1 cellular context compared by ENCODE assay signal in genomic region chr15:75868019-75868418, GRCh38.
TF ChIP-seq lines count a peak whose summit lies in the region.

No MANE protein-coding gene starts in this region.

TF ChIP-seq in GM12878, 131 proteins besides CTCF, POLR2A, EP300 and RAD21:
- TF ChIP-seq RBBP5 (conservative IDR thresholded peaks at IDR 0.05) (no peak), RCOR1 (conservative IDR thresholded peaks at IDR 0.05; ENCODE audit: low read depth, low read length) (no peak), RUNX3 (IDR thresholded peaks at IDR 0.05; ENCODE audit: low read length) (peak; percentile 24; the same call in 1 of the 2 replicates), HCFC1 (IDR thresholded peaks at IDR 0.05; ENCODE audit: low read length) (no peak), NFIC (IDR thresholded peaks at IDR 0.05; ENCODE audit: low read depth, low read length) (0 out of 2 replicates have a peak, but pooled peaks have one; percentile 14), ZNF217 (IDR thresholded peaks at IDR 0.05) (no peak), STAT3 (IDR thresholded peaks at IDR 0.05; ENCODE audit: low read depth, low read length) (no peak)
- TF ChIP-seq, protein P1, sequence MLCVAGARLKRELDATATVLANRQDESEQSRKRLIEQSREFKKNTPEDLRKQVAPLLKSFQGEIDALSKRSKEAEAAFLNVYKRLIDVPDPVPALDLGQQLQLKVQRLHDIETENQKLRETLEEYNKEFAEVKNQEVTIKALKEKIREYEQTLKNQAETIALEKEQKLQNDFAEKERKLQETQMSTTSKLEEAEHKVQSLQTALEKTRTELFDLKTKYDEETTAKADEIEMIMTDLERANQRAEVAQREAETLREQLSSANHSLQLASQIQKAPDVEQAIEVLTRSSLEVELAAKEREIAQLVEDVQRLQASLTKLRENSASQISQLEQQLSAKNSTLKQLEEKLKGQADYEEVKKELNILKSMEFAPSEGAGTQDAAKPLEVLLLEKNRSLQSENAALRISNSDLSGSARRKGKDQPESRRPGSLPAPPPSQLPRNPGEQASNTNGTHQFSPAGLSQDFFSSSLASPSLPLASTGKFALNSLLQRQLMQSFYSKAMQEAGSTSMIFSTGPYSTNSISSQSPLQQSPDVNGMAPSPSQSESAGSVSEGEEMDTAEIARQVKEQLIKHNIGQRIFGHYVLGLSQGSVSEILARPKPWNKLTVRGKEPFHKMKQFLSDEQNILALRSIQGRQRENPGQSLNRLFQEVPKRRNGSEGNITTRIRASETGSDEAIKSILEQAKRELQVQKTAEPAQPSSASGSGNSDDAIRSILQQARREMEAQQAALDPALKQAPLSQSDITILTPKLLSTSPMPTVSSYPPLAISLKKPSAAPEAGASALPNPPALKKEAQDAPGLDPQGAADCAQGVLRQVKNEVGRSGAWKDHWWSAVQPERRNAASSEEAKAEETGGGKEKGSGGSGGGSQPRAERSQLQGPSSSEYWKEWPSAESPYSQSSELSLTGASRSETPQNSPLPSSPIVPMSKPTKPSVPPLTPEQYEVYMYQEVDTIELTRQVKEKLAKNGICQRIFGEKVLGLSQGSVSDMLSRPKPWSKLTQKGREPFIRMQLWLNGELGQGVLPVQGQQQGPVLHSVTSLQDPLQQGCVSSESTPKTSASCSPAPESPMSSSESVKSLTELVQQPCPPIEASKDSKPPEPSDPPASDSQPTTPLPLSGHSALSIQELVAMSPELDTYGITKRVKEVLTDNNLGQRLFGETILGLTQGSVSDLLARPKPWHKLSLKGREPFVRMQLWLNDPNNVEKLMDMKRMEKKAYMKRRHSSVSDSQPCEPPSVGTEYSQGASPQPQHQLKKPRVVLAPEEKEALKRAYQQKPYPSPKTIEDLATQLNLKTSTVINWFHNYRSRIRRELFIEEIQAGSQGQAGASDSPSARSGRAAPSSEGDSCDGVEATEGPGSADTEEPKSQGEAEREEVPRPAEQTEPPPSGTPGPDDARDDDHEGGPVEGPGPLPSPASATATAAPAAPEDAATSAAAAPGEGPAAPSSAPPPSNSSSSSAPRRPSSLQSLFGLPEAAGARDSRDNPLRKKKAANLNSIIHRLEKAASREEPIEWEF (IDR thresholded peaks at IDR 0.05; ENCODE audit: insufficient replicate concordance, low read depth, low read length) = no peak
- TF ChIP-seq, protein P2, sequence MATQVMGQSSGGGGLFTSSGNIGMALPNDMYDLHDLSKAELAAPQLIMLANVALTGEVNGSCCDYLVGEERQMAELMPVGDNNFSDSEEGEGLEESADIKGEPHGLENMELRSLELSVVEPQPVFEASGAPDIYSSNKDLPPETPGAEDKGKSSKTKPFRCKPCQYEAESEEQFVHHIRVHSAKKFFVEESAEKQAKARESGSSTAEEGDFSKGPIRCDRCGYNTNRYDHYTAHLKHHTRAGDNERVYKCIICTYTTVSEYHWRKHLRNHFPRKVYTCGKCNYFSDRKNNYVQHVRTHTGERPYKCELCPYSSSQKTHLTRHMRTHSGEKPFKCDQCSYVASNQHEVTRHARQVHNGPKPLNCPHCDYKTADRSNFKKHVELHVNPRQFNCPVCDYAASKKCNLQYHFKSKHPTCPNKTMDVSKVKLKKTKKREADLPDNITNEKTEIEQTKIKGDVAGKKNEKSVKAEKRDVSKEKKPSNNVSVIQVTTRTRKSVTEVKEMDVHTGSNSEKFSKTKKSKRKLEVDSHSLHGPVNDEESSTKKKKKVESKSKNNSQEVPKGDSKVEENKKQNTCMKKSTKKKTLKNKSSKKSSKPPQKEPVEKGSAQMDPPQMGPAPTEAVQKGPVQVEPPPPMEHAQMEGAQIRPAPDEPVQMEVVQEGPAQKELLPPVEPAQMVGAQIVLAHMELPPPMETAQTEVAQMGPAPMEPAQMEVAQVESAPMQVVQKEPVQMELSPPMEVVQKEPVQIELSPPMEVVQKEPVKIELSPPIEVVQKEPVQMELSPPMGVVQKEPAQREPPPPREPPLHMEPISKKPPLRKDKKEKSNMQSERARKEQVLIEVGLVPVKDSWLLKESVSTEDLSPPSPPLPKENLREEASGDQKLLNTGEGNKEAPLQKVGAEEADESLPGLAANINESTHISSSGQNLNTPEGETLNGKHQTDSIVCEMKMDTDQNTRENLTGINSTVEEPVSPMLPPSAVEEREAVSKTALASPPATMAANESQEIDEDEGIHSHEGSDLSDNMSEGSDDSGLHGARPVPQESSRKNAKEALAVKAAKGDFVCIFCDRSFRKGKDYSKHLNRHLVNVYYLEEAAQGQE (IDR thresholded peaks at IDR 0.05; ENCODE audit: low read depth, low read length) = no peak
- TF ChIP-seq, protein P3, sequence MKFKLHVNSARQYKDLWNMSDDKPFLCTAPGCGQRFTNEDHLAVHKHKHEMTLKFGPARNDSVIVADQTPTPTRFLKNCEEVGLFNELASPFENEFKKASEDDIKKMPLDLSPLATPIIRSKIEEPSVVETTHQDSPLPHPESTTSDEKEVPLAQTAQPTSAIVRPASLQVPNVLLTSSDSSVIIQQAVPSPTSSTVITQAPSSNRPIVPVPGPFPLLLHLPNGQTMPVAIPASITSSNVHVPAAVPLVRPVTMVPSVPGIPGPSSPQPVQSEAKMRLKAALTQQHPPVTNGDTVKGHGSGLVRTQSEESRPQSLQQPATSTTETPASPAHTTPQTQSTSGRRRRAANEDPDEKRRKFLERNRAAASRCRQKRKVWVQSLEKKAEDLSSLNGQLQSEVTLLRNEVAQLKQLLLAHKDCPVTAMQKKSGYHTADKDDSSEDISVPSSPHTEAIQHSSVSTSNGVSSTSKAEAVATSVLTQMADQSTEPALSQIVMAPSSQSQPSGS (IDR thresholded peaks at IDR 0.05; ENCODE audit: low read length) = no peak
- TF ChIP-seq, protein P4, sequence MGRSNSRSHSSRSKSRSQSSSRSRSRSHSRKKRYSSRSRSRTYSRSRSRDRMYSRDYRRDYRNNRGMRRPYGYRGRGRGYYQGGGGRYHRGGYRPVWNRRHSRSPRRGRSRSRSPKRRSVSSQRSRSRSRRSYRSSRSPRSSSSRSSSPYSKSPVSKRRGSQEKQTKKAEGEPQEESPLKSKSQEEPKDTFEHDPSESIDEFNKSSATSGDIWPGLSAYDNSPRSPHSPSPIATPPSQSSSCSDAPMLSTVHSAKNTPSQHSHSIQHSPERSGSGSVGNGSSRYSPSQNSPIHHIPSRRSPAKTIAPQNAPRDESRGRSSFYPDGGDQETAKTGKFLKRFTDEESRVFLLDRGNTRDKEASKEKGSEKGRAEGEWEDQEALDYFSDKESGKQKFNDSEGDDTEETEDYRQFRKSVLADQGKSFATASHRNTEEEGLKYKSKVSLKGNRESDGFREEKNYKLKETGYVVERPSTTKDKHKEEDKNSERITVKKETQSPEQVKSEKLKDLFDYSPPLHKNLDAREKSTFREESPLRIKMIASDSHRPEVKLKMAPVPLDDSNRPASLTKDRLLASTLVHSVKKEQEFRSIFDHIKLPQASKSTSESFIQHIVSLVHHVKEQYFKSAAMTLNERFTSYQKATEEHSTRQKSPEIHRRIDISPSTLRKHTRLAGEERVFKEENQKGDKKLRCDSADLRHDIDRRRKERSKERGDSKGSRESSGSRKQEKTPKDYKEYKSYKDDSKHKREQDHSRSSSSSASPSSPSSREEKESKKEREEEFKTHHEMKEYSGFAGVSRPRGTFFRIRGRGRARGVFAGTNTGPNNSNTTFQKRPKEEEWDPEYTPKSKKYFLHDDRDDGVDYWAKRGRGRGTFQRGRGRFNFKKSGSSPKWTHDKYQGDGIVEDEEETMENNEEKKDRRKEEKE (IDR thresholded peaks at IDR 0.05) = no peak
